Comparison of ENCODE assay signal across 8 cellular contexts in genomic region chr17:11997147-11997971, GRCh38. TPM values are rescaled to one million over a fixed set of nuclear protein-coding genes. Genes with fewer than 3 reads are reported as not detected.
DNase-seq lines count a peak whose midpoint lies in the region; ATAC-seq, FAIRE-seq and TF ChIP-seq lines count a peak whose summit lies in the region.

ZNF18 (minus strand) TSS chr17:11997475; CDS start chr17:11992829, 4,646 bp downstream.

- H3K27ac ChIP-seq in HUES6 (ENCODE audit: low read depth, low read length) (peak within 1 kb of the TSS; percentile 66; the same call in 1 of the 2 replicates), OCI-LY1 (ENCODE audit: low read depth, low read length, poor library complexity, severe bottlenecking) (peak within 1 kb of the TSS; percentile 28)

- peak; percentile 92 for ATAC-seq in GM21447 (IDR thresholded peaks at IDR 0.05; ENCODE audit: unreplicated experiment)

- H3K9me3 ChIP-seq in HUES6 (ENCODE audit: control insufficient read depth, insufficient read depth, low read depth, low read length) (no peaks in the 10 kb centered on the region), OCI-LY1 (ENCODE audit: low read length) (no peaks in the 10 kb centered on the region)

- no peak for FAIRE-seq in D721Med (lab: Jason Lieb, UNC)

- H2AFZ ChIP-seq in OCI-LY1 (ENCODE audit: low read length), result peak within 1 kb of the TSS; percentile 58

- TF ChIP-seq CTCF in D721Med (IDR thresholded peaks at IDR 0.05; ENCODE audit: insufficient read depth, missing control alignments) (no peak), OCI-LY1 (IDR thresholded peaks at IDR 0.05; ENCODE audit: low read length) (peak; percentile 4; the same call in 1 of the 2 replicates), epithelial cell of esophagus (IDR thresholded peaks at IDR 0.05; ENCODE audit: insufficient read depth, low read depth, low read length, missing control alignments) (no peak)

- peak within 1 kb of the TSS; percentile 84 for H3K9ac ChIP-seq in HUES6 (ENCODE audit: low read length)
- peak within 1 kb of the TSS; percentile 92 for H3K9ac ChIP-seq in OCI-LY1 (ENCODE audit: low read length)

- no peaks in the 10 kb centered on the region for H3K9me2 ChIP-seq in OCI-LY1 (ENCODE audit: low read depth, low read length)

- H3K27me3 ChIP-seq in HUES6 (ENCODE audit: control insufficient read depth, insufficient read depth, low read length) (no peaks in the 10 kb centered on the region), OCI-LY1 (ENCODE audit: insufficient read depth, low read length) (no peaks in the 10 kb centered on the region)

- H3K4me1 ChIP-seq in HUES6 (ENCODE audit: control insufficient read depth, insufficient read depth, low read length) (0 out of 2 replicates have a peak, but pooled peaks cover 6% of the 10 kb centered on the region), OCI-LY1 (ENCODE audit: insufficient read depth, low read length, severe bottlenecking) (peaks cover 14% of the 10 kb centered on the region)

- peak within 1 kb of the TSS; percentile 68 for H3K4me3 ChIP-seq in HUES6 (ENCODE audit: low read depth, low read length)
- H3K4me3 ChIP-seq in OCI-LY1 (ENCODE audit: low read depth, low read length, poor library complexity, severe bottlenecking), result peak within 1 kb of the TSS; percentile 94
- H3K4me3 ChIP-seq in epithelial cell of esophagus (ENCODE audit: low read length), result peak within 1 kb of the TSS; percentile 76

- peaks cover 5% of the 10 kb centered on the region; the same call in 1 of the 2 replicates for H3K36me3 ChIP-seq in HUES6 (ENCODE audit: control insufficient read depth, insufficient read depth, low read length)
- peaks cover 1% of the 10 kb centered on the region; the same call in 1 of the 2 replicates for H3K36me3 ChIP-seq in OCI-LY1 (ENCODE audit: insufficient read depth, low read length)

- H3K4me2 ChIP-seq in OCI-LY1 (ENCODE audit: low read length), result peak within 1 kb of the TSS; percentile 97

- H3K79me2 ChIP-seq in OCI-LY1 (ENCODE audit: insufficient read depth, low read length), result no peaks in the 10 kb centered on the region

- H4K20me1 ChIP-seq in OCI-LY1 (ENCODE audit: insufficient read depth, low read length), result no peaks in the 10 kb centered on the region

- no peaks in the 10 kb centered on the region for H3F3A ChIP-seq in OCI-LY1 (ENCODE audit: insufficient read depth, low read length)

- DNase-seq in D721Med (ENCODE audit: insufficient read length, low spot score) (peak; percentile 76), activated T-cell treated with anti-CD3 and anti-CD28 coated beads for 1 hour (ENCODE audit: low read depth) (peak; percentile 90), epithelial cell of esophagus (ENCODE audit: low read depth) (peak; percentile 96), mucosa of gallbladder (ENCODE audit: low spot score) (peak; percentile 97)
- DNase-seq in stimulated activated CD8-positive, alpha-beta memory T cell treated with anti-CD3 and anti-CD28 coated beads, Interleukin-4, amount 100 ng/mL, for 24 hours (ENCODE audit: low read depth), result peak; percentile 96

RNA-seq across cellular contexts. Expression of gene ZNF18, which starts in this region (rescaled TPM):
- 9.0 TPM for total RNA-seq in mucosa of gallbladder

Comparison
In these comparisons a context has a peak if more than half of its experiments do, and no peak if none do; other contexts are left out.
1. Peak in every context shown above with its lines: DNase-seq, ATAC-seq, H3K4me3 ChIP-seq and H3K27ac ChIP-seq.